ENCODE assay signal across 1 cellular context in the genomic region with DNA sequence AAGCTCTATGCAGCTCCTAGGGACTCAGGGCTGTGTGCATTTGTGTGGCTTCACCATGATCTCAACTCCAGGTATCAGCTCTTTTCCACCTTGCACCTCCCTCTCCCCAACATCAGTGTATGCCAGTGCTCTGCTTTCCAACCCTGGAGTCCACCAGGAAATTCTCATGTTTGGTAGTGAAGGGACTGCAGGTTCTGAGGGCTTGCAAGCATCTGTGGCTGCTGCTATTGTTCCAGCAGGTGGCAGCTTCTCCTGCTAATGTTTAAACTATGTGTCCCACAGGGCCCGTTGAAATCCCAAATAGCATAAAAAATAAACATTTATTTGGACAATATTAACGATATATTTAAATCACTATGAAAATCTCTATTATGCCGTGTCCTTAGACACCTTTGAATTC.
TF ChIP-seq lines count a peak whose summit lies in the region.

No MANE protein-coding gene starts in this region.

TF ChIP-seq in K562, 482 proteins besides CTCF, POLR2A, EP300 and RAD21:
- TF ChIP-seq, protein P1, sequence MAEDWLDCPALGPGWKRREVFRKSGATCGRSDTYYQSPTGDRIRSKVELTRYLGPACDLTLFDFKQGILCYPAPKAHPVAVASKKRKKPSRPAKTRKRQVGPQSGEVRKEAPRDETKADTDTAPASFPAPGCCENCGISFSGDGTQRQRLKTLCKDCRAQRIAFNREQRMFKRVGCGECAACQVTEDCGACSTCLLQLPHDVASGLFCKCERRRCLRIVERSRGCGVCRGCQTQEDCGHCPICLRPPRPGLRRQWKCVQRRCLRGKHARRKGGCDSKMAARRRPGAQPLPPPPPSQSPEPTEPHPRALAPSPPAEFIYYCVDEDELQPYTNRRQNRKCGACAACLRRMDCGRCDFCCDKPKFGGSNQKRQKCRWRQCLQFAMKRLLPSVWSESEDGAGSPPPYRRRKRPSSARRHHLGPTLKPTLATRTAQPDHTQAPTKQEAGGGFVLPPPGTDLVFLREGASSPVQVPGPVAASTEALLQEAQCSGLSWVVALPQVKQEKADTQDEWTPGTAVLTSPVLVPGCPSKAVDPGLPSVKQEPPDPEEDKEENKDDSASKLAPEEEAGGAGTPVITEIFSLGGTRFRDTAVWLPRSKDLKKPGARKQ (CRISPR knock-in tag; IDR thresholded peaks at IDR 0.05): no peak
- TF ChIP-seq, protein P2, sequence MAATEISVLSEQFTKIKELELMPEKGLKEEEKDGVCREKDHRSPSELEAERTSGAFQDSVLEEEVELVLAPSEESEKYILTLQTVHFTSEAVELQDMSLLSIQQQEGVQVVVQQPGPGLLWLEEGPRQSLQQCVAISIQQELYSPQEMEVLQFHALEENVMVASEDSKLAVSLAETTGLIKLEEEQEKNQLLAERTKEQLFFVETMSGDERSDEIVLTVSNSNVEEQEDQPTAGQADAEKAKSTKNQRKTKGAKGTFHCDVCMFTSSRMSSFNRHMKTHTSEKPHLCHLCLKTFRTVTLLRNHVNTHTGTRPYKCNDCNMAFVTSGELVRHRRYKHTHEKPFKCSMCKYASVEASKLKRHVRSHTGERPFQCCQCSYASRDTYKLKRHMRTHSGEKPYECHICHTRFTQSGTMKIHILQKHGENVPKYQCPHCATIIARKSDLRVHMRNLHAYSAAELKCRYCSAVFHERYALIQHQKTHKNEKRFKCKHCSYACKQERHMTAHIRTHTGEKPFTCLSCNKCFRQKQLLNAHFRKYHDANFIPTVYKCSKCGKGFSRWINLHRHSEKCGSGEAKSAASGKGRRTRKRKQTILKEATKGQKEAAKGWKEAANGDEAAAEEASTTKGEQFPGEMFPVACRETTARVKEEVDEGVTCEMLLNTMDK (IDR thresholded peaks at IDR 0.05; ENCODE audit: borderline replicate concordance, insufficient read depth, low read depth, low read length, poor library complexity, severe bottlenecking): peak; percentile 17
